In the genomic region with DNA sequence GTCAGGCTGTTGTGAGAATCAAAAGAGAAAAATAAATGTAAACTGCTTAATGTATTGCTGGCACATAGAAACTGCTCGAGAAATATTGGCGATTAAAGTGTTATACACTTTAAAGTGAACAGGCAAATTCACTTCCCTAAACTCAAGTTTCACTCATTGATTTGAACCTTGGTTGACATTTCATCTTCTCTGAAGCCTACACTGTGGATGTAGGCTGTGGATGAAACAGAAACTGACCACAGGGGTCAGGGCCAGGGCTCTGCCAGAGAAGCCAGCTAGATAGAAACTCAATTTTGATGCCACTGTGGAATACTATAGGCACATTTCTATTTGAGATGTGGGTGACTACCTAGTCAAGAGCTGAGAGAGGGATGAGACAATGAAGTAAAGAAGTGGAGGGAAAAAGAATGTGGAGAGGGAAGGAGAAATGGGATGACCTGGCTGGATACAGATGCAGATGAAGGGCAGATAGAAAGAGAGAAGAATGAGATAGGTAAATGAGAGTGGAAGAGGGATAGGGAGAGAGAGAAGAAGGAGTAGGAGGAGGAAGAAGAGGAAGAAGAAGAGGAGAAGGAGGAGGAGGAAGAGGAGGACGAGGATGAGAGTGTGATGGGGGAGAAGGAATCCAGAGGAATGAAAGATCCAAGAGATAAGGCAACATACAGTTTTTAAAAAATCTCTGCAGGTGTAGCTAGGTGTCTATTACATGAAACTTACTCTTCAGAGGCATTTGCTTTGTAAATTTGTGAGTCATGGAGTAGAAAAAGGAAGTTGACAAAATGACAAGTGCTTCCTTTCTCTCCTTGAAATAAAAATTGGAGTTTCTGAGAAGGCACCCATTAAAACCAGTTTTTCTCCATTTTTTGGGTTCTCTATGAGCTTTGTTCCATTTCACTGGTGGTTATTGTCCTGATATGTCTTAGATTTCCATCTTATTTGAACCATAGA, we compare ENCODE assay signal across 11 cellular contexts. TPM values are rescaled to one million over a fixed set of nuclear protein-coding genes. Genes with fewer than 3 reads are reported as not detected.
DNase-seq lines count a peak whose midpoint lies in the region; ATAC-seq lines count a peak whose summit lies in the region.
"Had no signal": no experiment of that assay in that cellular context is flagged by ENCODE, and none has a peak within 500 bp of the region (broad histone marks: within the 10 kb centered on the region; RNA-seq: fewer than 3 reads in every experiment).

No MANE protein-coding gene starts in this region.

- no peaks in the 10 kb centered on the region for H3K36me3 ChIP-seq in CD8-positive, alpha-beta memory T cell (ENCODE audit: insufficient read depth, low read length)
- H3K36me3 ChIP-seq: brain microvascular endothelial cell had no signal

- POLR2A ChIA-PET in CD8-positive, alpha-beta memory T cell (lab: Charles Lee), result no interaction called here

- no peaks in the 10 kb centered on the region for H3K4me1 ChIP-seq in CD8-positive, alpha-beta memory T cell (ENCODE audit: insufficient read depth, low read length)

- peaks cover 63% of the 10 kb centered on the region for H3K27me3 Mint-ChIP-seq in stimulated activated naive CD8-positive, alpha-beta T cell treated with anti-CD3 and anti-CD28 coated beads, Interleukin-15, amount 100 ng/mL, for 72 hours
- peaks cover 33 to 71% of the 10 kb centered on the region in 2 donors for H3K27me3 Mint-ChIP-seq in CD8-positive, alpha-beta memory T cell

- peak; percentile 52 for ATAC-seq in stimulated activated naive CD8-positive, alpha-beta T cell treated with anti-CD3 and anti-CD28 coated beads, Interleukin-15, Interleukin-2, amounts not matched to agents 100 U/mL and 50 U/mL, for 24 hours
- ATAC-seq in stimulated activated naive CD8-positive, alpha-beta T cell treated with anti-CD3 and anti-CD28 coated beads, Interleukin-15, amount 100 ng/mL, for 72 hours, result no peak
- peak; percentile 98 for ATAC-seq in HG02678 (IDR thresholded peaks at IDR 0.05; ENCODE audit: unreplicated experiment)
- peak; percentile 97 for ATAC-seq in HG03558 (IDR thresholded peaks at IDR 0.05; ENCODE audit: extremely low read depth, unreplicated experiment)
- no peak for ATAC-seq in Right ventricle myocardium inferior

- H3K27ac Mint-ChIP-seq in stimulated activated naive CD8-positive, alpha-beta T cell treated with anti-CD3 and anti-CD28 coated beads, Interleukin-15, amount 100 ng/mL, for 72 hours, result no peak overlapping the region
- no peak overlapping the region for H3K27ac Mint-ChIP-seq in CD8-positive, alpha-beta memory T cell
- H3K27ac Mint-ChIP-seq: mesothelial cell of epicardium had no signal

- no peak for DNase-seq in stimulated activated naive CD8-positive, alpha-beta T cell treated with anti-CD3 and anti-CD28 coated beads, Interleukin-15, Interleukin-2, amounts not matched to agents 100 U/mL and 50 U/mL, for 24 hours
- DNase-seq in stimulated activated naive CD8-positive, alpha-beta T cell treated with anti-CD3 and anti-CD28 coated beads, Interleukin-15, amount 100 ng/mL, for 72 hours, result no peak
- DNase-seq in Right ventricle myocardium inferior (ENCODE audit: missing footprints) (no peak), NCI-H82 treated with DMSO at 0.1 percent for 48 hours (lab: John Stamatoyannopoulos, UW; ENCODE audit: unreplicated experiment) (no peak), NCI-H2107 (lab: John Stamatoyannopoulos, UW) (no peak)
- no peak for DNase-seq in CD8-positive, alpha-beta memory T cell
- DNase-seq: brain microvascular endothelial cell had no signal

- H3K27me3 ChIP-seq in CD8-positive, alpha-beta memory T cell (ENCODE audit: insufficient read depth, low read length, poor library complexity, severe bottlenecking), result no peaks in the 10 kb centered on the region
- H3K27me3 ChIP-seq: brain microvascular endothelial cell had no signal

- no peaks in the 10 kb centered on the region for H3K9me3 ChIP-seq in CD8-positive, alpha-beta memory T cell (ENCODE audit: low read length)

- H3K27ac ChIP-seq in CD8-positive, alpha-beta memory T cell (ENCODE audit: low read depth, low read length), result no peak overlapping the region
- H3K27ac ChIP-seq: brain microvascular endothelial cell had no signal

- H3K4me3 Mint-ChIP-seq in stimulated activated naive CD8-positive, alpha-beta T cell treated with anti-CD3 and anti-CD28 coated beads, Interleukin-15, amount 100 ng/mL, for 72 hours, result no peak overlapping the region
- H3K4me3 Mint-ChIP-seq in CD8-positive, alpha-beta memory T cell, result no peak overlapping the region
- H3K4me3 Mint-ChIP-seq: mesothelial cell of epicardium had no signal

- CTCF ChIA-PET in CD8-positive, alpha-beta memory T cell (lab: Charles Lee), result no interaction called here

- H3K4me1 Mint-ChIP-seq in stimulated activated naive CD8-positive, alpha-beta T cell treated with anti-CD3 and anti-CD28 coated beads, Interleukin-15, amount 100 ng/mL, for 72 hours, result no peaks in the 10 kb centered on the region
- H3K4me1 Mint-ChIP-seq in CD8-positive, alpha-beta memory T cell, result no peaks in the 10 kb centered on the region
- H3K4me1 Mint-ChIP-seq: mesothelial cell of epicardium had no signal

- no peaks in the 10 kb centered on the region for H3K36me3 Mint-ChIP-seq in CD8-positive, alpha-beta memory T cell
- H3K36me3 Mint-ChIP-seq: mesothelial cell of epicardium had no signal

- H3K9me3 Mint-ChIP-seq in stimulated activated naive CD8-positive, alpha-beta T cell treated with anti-CD3 and anti-CD28 coated beads, Interleukin-15, amount 100 ng/mL, for 72 hours, result no peaks in the 10 kb centered on the region
- peaks cover 0 to 1% (median 0%) of the 10 kb centered on the region in 5 donors for H3K9me3 Mint-ChIP-seq in CD8-positive, alpha-beta memory T cell
- H3K9me3 Mint-ChIP-seq: mesothelial cell of epicardium had no signal

- intact Hi-C loops in Right ventricle myocardium inferior (cut with DNase I), result no loop called here

- no peak overlapping the region for H3K4me3 ChIP-seq in CD8-positive, alpha-beta memory T cell (ENCODE audit: low read length)

RNA-seq across cellular contexts. Expression of gene CD1D, which starts 17.4 kb away (rescaled TPM):
- total RNA-seq in Right ventricle myocardium inferior, result 1.5 TPM
- not detected for total RNA-seq in CD8-positive, alpha-beta memory T cell
- not detected for polyA plus RNA-seq in CD8-positive, alpha-beta memory T cell
- polyA plus RNA-seq: AG04450 had no signal

Comparison
In these comparisons a context has a peak if more than half of its experiments do, and no peak if none do; other contexts are left out.
1. ATAC-seq: peak in stimulated activated naive CD8-positive, alpha-beta T cell treated with anti-CD3 and anti-CD28 coated beads, Interleukin-15, Interleukin-2, amounts not matched to agents 100 U/mL and 50 U/mL, for 24 hours (single experiment), HG02678 (single experiment) and HG03558 (single experiment); none in stimulated activated naive CD8-positive, alpha-beta T cell treated with anti-CD3 and anti-CD28 coated beads, Interleukin-15, amount 100 ng/mL, for 72 hours (single experiment) and Right ventricle myocardium inferior (single experiment).